Comparison of ENCODE assay signal across 12 cellular contexts in genomic region chr12:70919597-70920035, GRCh38. TPM values are rescaled to one million over a fixed set of nuclear protein-coding genes. Genes with fewer than 3 reads are reported as not detected.
DNase-seq lines count a peak whose midpoint lies in the region; ATAC-seq, FAIRE-seq and TF ChIP-seq lines count a peak whose summit lies in the region.
"Had no signal": no experiment of that assay in that cellular context is flagged by ENCODE, and none has a peak within 500 bp of the region (broad histone marks: within the 10 kb centered on the region; RNA-seq: fewer than 3 reads in every experiment).

No MANE protein-coding gene starts in this region.

- H3K27ac ChIP-seq in fibroblast of lung (ENCODE audit: insufficient read depth, low read length) (no peak overlapping the region), kidney (ENCODE audit: low read depth in 2 of 2, low read length in 2 of 2) (no peak overlapping the region)
- H3K27ac ChIP-seq: tibial nerve had no signal

- H3K4me3 ChIP-seq in fibroblast of lung (replicated peaks in 1 of 4; ENCODE audit: control extremely low read depth in 1 of 4, insufficient read depth in 1 of 4, low read depth in 3 of 4, low read length in 4 of 4) (no peak overlapping the region), kidney (ENCODE audit: low read length in 2 of 2) (no peak overlapping the region)

- H3K9me3 ChIP-seq in fibroblast of lung (ENCODE audit: control insufficient read depth, insufficient read depth, low read depth, low read length) = no peaks in the 10 kb centered on the region
- H3K9me3 ChIP-seq in kidney (ENCODE audit: control insufficient read depth in 1 of 2, low read length in 2 of 2) = no peaks in the 10 kb centered on the region
- H3K9me3 ChIP-seq: tibial nerve had no signal

- TF ChIP-seq CTCF in fibroblast of lung (conservative IDR thresholded peaks at IDR 0.05 in 1 of 2, IDR thresholded peaks at IDR 0.05 in 1 of 2; ENCODE audit: low read depth in 1 of 2, low read length in 2 of 2) (no peak), kidney (IDR thresholded peaks at IDR 0.05; ENCODE audit: borderline replicate concordance, extremely low read depth, insufficient read depth) (no peak)

- H3K79me2 ChIP-seq in fibroblast of lung (ENCODE audit: control insufficient read depth, insufficient read depth, low read length) = no peaks in the 10 kb centered on the region

- H3K4me1 ChIP-seq in fibroblast of lung (ENCODE audit: control insufficient read depth, extremely low read depth, insufficient read depth, low read length) (no peaks in the 10 kb centered on the region), kidney (ENCODE audit: control insufficient read depth in 1 of 2, insufficient read depth in 1 of 2, low read depth in 1 of 2, low read length in 2 of 2) (peaks cover 0 to 3% of the 10 kb centered on the region in 2 donors)

- DNase-seq in DMS53 (lab: John Stamatoyannopoulos, UW) = peak; percentile 47
- no peak for DNase-seq in DMS53 treated with DMSO at 0.1 percent for 48 hours (lab: John Stamatoyannopoulos, UW; ENCODE audit: unreplicated experiment)
- peak; percentile 14 for DNase-seq in OCI-M1 (lab: John Stamatoyannopoulos, UW)
- peak; percentile 6 to 27 for DNase-seq in fibroblast of lung (ENCODE audit: low read depth in 2 of 2)
- peak; percentile 25 for DNase-seq in renal cortical epithelial cell (ENCODE audit: low read depth)
- no peak for DNase-seq in amniotic stem cell (lab: John Stamatoyannopoulos, UW)
- DNase-seq in kidney = no peak
- DNase-seq: 8988T, T-helper 1 cell had no signal

- H4K20me1 ChIP-seq in fibroblast of lung (ENCODE audit: control insufficient read depth, extremely low read depth, insufficient read depth, low read length) = no peaks in the 10 kb centered on the region

- no peak overlapping the region for H3K4me2 ChIP-seq in fibroblast of lung (ENCODE audit: extremely low read depth, insufficient read depth, low read length)

- no peak overlapping the region for H2AFZ ChIP-seq in fibroblast of lung (ENCODE audit: low read length)

- H3K36me3 ChIP-seq in fibroblast of lung (ENCODE audit: control insufficient read depth, insufficient read depth, low read length) (no peaks in the 10 kb centered on the region), kidney (ENCODE audit: control insufficient read depth in 1 of 2, insufficient read depth in 2 of 2, low read length in 2 of 2) (no peaks in the 10 kb centered on the region)
- H3K36me3 ChIP-seq: tibial nerve had no signal

- peaks cover 5% of the 10 kb centered on the region for H3K27me3 ChIP-seq in fibroblast of lung (ENCODE audit: control insufficient read depth, insufficient read depth, low read length)

- intact Hi-C loops in kidney (cut with DNase I) = no loop called here

- H3K9ac ChIP-seq in fibroblast of lung (ENCODE audit: insufficient read depth, low read length) (no peak overlapping the region), kidney (ENCODE audit: low read length in 2 of 2) (no peak overlapping the region)

- no peak for ATAC-seq in HG02642 (IDR thresholded peaks at IDR 0.05; ENCODE audit: poor library complexity, unreplicated experiment)

- FAIRE-seq in kidney (lab: Jason Lieb, UNC) = no peak
- FAIRE-seq: colon had no signal

RNA-seq across cellular contexts. Expression of gene PTPRR, which starts 0.9 kb away (rescaled TPM):
- total RNA-seq in fibroblast of lung (under 0.01 and 0.50 TPM in 2 replicates), renal cortical epithelial cell (0.45 and 4.5 TPM in 2 replicates), kidney (0.50 TPM)
- polyA plus RNA-seq in fibroblast of lung (0.43 and 0.44 TPM in 2 replicates), kidney (ENCODE audit: insufficient read depth, low read depth, low replicate concordance) (0.86 TPM)
- polyA plus RNA-seq in fibroblast of lung (2012) = 0.14 and 0.21 TPM in 2 replicates
- not detected in 2 replicates for polyA minus RNA-seq in fibroblast of lung (ENCODE audit: low replicate concordance)
- total RNA-seq: tibial nerve had no signal

Comparison
In these comparisons a context has a peak if more than half of its experiments do, and no peak if none do; other contexts are left out.
1. DNase-seq: peak in DMS53 (single experiment), OCI-M1 (single experiment), fibroblast of lung (2 of 2) and renal cortical epithelial cell (single experiment); none in DMS53 treated with DMSO at 0.1 percent for 48 hours (single experiment), amniotic stem cell (single experiment) and kidney (single experiment).